29 cellular contexts compared by ENCODE assay signal in genomic region chr9:133386338-133386737, GRCh38. TPM values are rescaled to one million over a fixed set of nuclear protein-coding genes. Genes with fewer than 3 reads are reported as not detected.
"Had no signal": no experiment of that assay in that cellular context is flagged by ENCODE, and none has a peak within 500 bp of the region (broad histone marks: within the 10 kb centered on the region; RNA-seq: fewer than 3 reads in every experiment).

No MANE protein-coding gene starts in this region.

- H3K4me1 ChIP-seq: heart left ventricle, left ventricle myocardium inferior, right atrium auricular region, testis, transverse colon, upper lobe of left lung, vagina had no signal

- H3K9me3 ChIP-seq: heart left ventricle, left ventricle myocardium inferior, neutrophil, ovary, right atrium auricular region, stomach, testis, thyroid gland, transverse colon, upper lobe of left lung, vagina had no signal

- ATAC-seq: heart left ventricle; left colon; natural killer cell; sciatic nerve; stimulated activated naive B cell treated with anti-CD40 and anti-IgM and Interleukin-4, amounts not matched to agents 10 μg/mL and 1 μg/mL and 100 μg/mL, for 72 hours; stimulated activated naive CD8-positive, alpha-beta T cell treated with anti-CD3 and anti-CD28 coated beads, Interleukin-15, Interleukin-2, amounts not matched to agents 100 U/mL and 50 U/mL, for 24 hours had no signal

- H3K36me3 Mint-ChIP-seq: mesothelial cell of epicardium; naive B cell; natural killer cell; stimulated activated naive B cell treated with anti-CD40 and anti-IgM and Interleukin-4, amounts not matched to agents 10 μg/mL and 1 μg/mL and 100 μg/mL, for 72 hours had no signal

- H3K4me3 Mint-ChIP-seq: mesothelial cell of epicardium; naive B cell; natural killer cell; stimulated activated naive B cell treated with anti-CD40 and anti-IgM and Interleukin-4, amounts not matched to agents 10 μg/mL and 1 μg/mL and 100 μg/mL, for 72 hours had no signal

- H3K27ac ChIP-seq: heart left ventricle, hepatocyte, left ventricle myocardium inferior, neutrophil, ovary, right atrium auricular region, skin epidermis, stomach, testis, thyroid gland, transverse colon, upper lobe of left lung, vagina had no signal

- H3K4me2 ChIP-seq: hepatocyte had no signal

- H3K9me3 Mint-ChIP-seq: mesothelial cell of epicardium; natural killer cell; stimulated activated naive B cell treated with anti-CD40 and anti-IgM and Interleukin-4, amounts not matched to agents 10 μg/mL and 1 μg/mL and 100 μg/mL, for 72 hours had no signal

- H3K4me3 ChIP-seq: heart left ventricle, hepatocyte, left ventricle myocardium inferior, lung, ovary, right atrium auricular region, skin epidermis, stomach, testis, thyroid gland, transverse colon, upper lobe of left lung, vagina had no signal

- DNase-seq: kidney; left colon; left ventricle myocardium inferior; mesendoderm; naive B cell; natural killer cell; occipital lobe; ovary; stimulated activated CD4-positive, alpha-beta T cell treated with anti-CD3 and anti-CD28 coated beads, Interleukin-12 subunit alpha, Interleukin-12 subunit beta, amount 100 ng/mL, for 4 hours; stimulated activated CD4-positive, alpha-beta T cell treated with anti-CD3 and anti-CD28 coated beads, Interleukin-15, amount 100 ng/mL, for 24 hours; stimulated activated CD4-positive, alpha-beta T cell treated with anti-CD3 and anti-CD28 coated beads, Interleukin-2, amount 100 ng/mL, for 24 hours; stimulated activated CD4-positive, alpha-beta T cell treated with anti-CD3 and anti-CD28 coated beads, Interleukin-4, amount 100 ng/mL, for 1 hour; stimulated activated naive B cell treated with anti-CD40 and anti-IgM and Interleukin-4, amounts not matched to agents 10 μg/mL and 1 μg/mL and 100 μg/mL, for 72 hours; stimulated activated naive CD8-positive, alpha-beta T cell treated with anti-CD3 and anti-CD28 coated beads, Interleukin-15, Interleukin-2, amounts not matched to agents 100 U/mL and 50 U/mL, for 24 hours; stomach; testis; thyroid gland; transverse colon; upper lobe of left lung had no signal

- H3K27me3 Mint-ChIP-seq: progenitor cell of endocrine pancreas had no signal

- H3K79me2 ChIP-seq: hepatocyte had no signal

- H3K27me3 ChIP-seq: hepatocyte, neutrophil, ovary, right atrium auricular region, testis, thyroid gland, upper lobe of left lung, vagina had no signal

- H3K4me1 Mint-ChIP-seq: mesothelial cell of epicardium; naive B cell; natural killer cell; stimulated activated naive B cell treated with anti-CD40 and anti-IgM and Interleukin-4, amounts not matched to agents 10 μg/mL and 1 μg/mL and 100 μg/mL, for 72 hours had no signal

- FAIRE-seq: kidney had no signal

- H2AFZ ChIP-seq: hepatocyte had no signal

- H3K27ac Mint-ChIP-seq: mesothelial cell of epicardium; natural killer cell; progenitor cell of endocrine pancreas; stimulated activated naive B cell treated with anti-CD40 and anti-IgM and Interleukin-4, amounts not matched to agents 10 μg/mL and 1 μg/mL and 100 μg/mL, for 72 hours had no signal

- H3K36me3 ChIP-seq: heart left ventricle, left ventricle myocardium inferior, neutrophil, ovary, right atrium auricular region, stomach, thyroid gland, transverse colon, upper lobe of left lung, vagina had no signal

RNA-seq across cellular contexts. Expression of gene STKLD1, which starts 10.2 kb away (rescaled TPM):
- total RNA-seq: left ventricle myocardium inferior, stomach, vagina had no signal
